30 cellular contexts compared by ENCODE assay signal in genomic region chr2:72494392-72494791, GRCh38.
"Had no signal": no experiment of that assay in that cellular context is flagged by ENCODE, and none has a peak within 500 bp of the region (broad histone marks: within the 10 kb centered on the region; RNA-seq: fewer than 3 reads in every experiment).

No MANE protein-coding gene starts in this region.

- H3K36me3 ChIP-seq: adrenal gland had no signal

- H3K27ac ChIP-seq: adrenal gland, cardiac muscle cell, SJCRH30, SK-N-MC had no signal

- H3K4me3 ChIP-seq: adrenal gland, cardiac muscle cell, K562, SJCRH30, SK-N-MC had no signal

- H3K4me3 Mint-ChIP-seq: activated CD4-positive, alpha-beta T cell treated with anti-CD3 and anti-CD28 coated beads for 36 hours; activated CD4-positive, alpha-beta T cell treated with anti-CD3 and anti-CD28 coated beads, Interleukin-2, amount 10 ng/mL, durations not matched to agents 7 days and 5 days; activated CD8-positive, alpha-beta T cell treated with anti-CD3 and anti-CD28 coated beads, Interleukin-2, amount 10 ng/mL, durations not matched to agents 7 days and 5 days; activated naive CD4-positive, alpha-beta T cell treated with anti-CD3 and anti-CD28 coated beads, Interleukin-2, amount 50 U/mL, for 24 hours; activated naive CD8-positive, alpha-beta T cell treated with anti-CD3 and anti-CD28 coated beads, Interleukin-2, amount 10 ng/mL, durations not matched to agents 7 days and 5 days; activated T-cell treated with anti-CD3 and anti-CD28 coated beads, Interleukin-2, amount 50 U/mL, for 24 hours; T-helper 1 cell treated with Interleukin-12 subunit alpha and Interleukin-12 subunit beta and Interleukin-4 antibody, amounts not matched to agents 30 μg/mL and 1 μg/mL, for 36 hours; T-helper 2 cell treated with Interferon-gamma antibody and Interleukin-4, amounts not matched to agents 5 μg/mL and 100 μg/mL, for 36 hours had no signal

- H3K27me3 ChIP-seq: adrenal gland, cardiac muscle cell, SJCRH30 had no signal

- H3K9me3 ChIP-seq: adrenal gland, SJCRH30 had no signal

- DNase-seq: activated CD4-positive, alpha-beta T cell treated with anti-CD3 and anti-CD28 coated beads for 36 hours; activated CD4-positive, alpha-beta T cell treated with anti-CD3 and anti-CD28 coated beads, Interleukin-2, amount 10 ng/mL, durations not matched to agents 7 days and 5 days; activated CD4-positive, alpha-beta T cell treated with anti-CD3 and anti-CD28 coated beads, Interleukin-2, amount 50 U/mL, for 48 hours; activated CD8-positive, alpha-beta T cell treated with anti-CD3 and anti-CD28 coated beads, Interleukin-2, amount 10 ng/mL, durations not matched to agents 7 days and 5 days; activated gamma-delta T cell; activated naive CD4-positive, alpha-beta T cell treated with Interleukin-2 at 50 U/mL for 16 hours; activated naive CD8-positive, alpha-beta T cell treated with anti-CD3 and anti-CD28 coated beads, Interleukin-2, amount 10 ng/mL, durations not matched to agents 7 days and 5 days; activated T-cell treated with anti-CD3 and anti-CD28 coated beads, Interleukin-2, amount 50 U/mL, for 24 hours; adrenal gland; anterior cingulate cortex; NCI-H1105; NCI-H1417 treated with DMSO at 0.1 percent for 48 hours; NCI-H187 treated with DMSO at 0.1 percent for 48 hours; NCI-H2081; NCI-H2171 treated with DMSO at 0.1 percent for 48 hours; NCI-H226; NCI-H446 treated with DMSO at 0.1 percent for 48 hours; NCI-H524; NCI-H69; SHP77; SJCRH30 had no signal

- H3K27ac Mint-ChIP-seq: activated CD4-positive, alpha-beta T cell treated with anti-CD3 and anti-CD28 coated beads for 36 hours; activated CD4-positive, alpha-beta T cell treated with anti-CD3 and anti-CD28 coated beads, Interleukin-2, amount 10 ng/mL, durations not matched to agents 7 days and 5 days; activated CD8-positive, alpha-beta T cell treated with anti-CD3 and anti-CD28 coated beads, Interleukin-2, amount 10 ng/mL, durations not matched to agents 7 days and 5 days; activated naive CD4-positive, alpha-beta T cell treated with anti-CD3 and anti-CD28 coated beads, Interleukin-2, amount 50 U/mL, for 24 hours; activated naive CD8-positive, alpha-beta T cell treated with anti-CD3 and anti-CD28 coated beads, Interleukin-2, amount 10 ng/mL, durations not matched to agents 7 days and 5 days; activated T-cell treated with anti-CD3 and anti-CD28 coated beads, Interleukin-2, amount 50 U/mL, for 24 hours; activated T-helper 2 cell treated with anti-CD3 and anti-CD28 coated beads, Interferon-gamma antibody, Interleukin-2, Interleukin-4, amounts not matched to agents 10 μg/mL and 5 μg/mL and 100 μg/mL, durations not matched to agents 14 hours and 24 hours and 36 hours; T-helper 1 cell treated with Interleukin-12 subunit alpha and Interleukin-12 subunit beta and Interleukin-4 antibody, amounts not matched to agents 30 μg/mL and 1 μg/mL, for 36 hours; T-helper 2 cell treated with Interferon-gamma antibody and Interleukin-4, amounts not matched to agents 5 μg/mL and 100 μg/mL, for 36 hours had no signal

- H3K27me3 Mint-ChIP-seq: activated CD4-positive, alpha-beta T cell treated with anti-CD3 and anti-CD28 coated beads for 36 hours; activated CD4-positive, alpha-beta T cell treated with anti-CD3 and anti-CD28 coated beads, Interleukin-2, amount 10 ng/mL, durations not matched to agents 7 days and 5 days; activated naive CD4-positive, alpha-beta T cell treated with anti-CD3 and anti-CD28 coated beads, Interleukin-2, amount 50 U/mL, for 24 hours; activated naive CD8-positive, alpha-beta T cell treated with anti-CD3 and anti-CD28 coated beads, Interleukin-2, amount 10 ng/mL, durations not matched to agents 7 days and 5 days; activated T-cell treated with anti-CD3 and anti-CD28 coated beads, Interleukin-2, amount 50 U/mL, for 24 hours had no signal

- H3K4me1 ChIP-seq: adrenal gland, SJCRH30 had no signal

- H3K4me1 Mint-ChIP-seq: activated CD4-positive, alpha-beta T cell treated with anti-CD3 and anti-CD28 coated beads for 36 hours; activated CD4-positive, alpha-beta T cell treated with anti-CD3 and anti-CD28 coated beads, Interleukin-2, amount 10 ng/mL, durations not matched to agents 7 days and 5 days; activated naive CD4-positive, alpha-beta T cell treated with anti-CD3 and anti-CD28 coated beads, Interleukin-2, amount 50 U/mL, for 24 hours; activated naive CD8-positive, alpha-beta T cell treated with anti-CD3 and anti-CD28 coated beads, Interleukin-2, amount 10 ng/mL, durations not matched to agents 7 days and 5 days had no signal

- H3K9me3 Mint-ChIP-seq: activated CD4-positive, alpha-beta T cell treated with anti-CD3 and anti-CD28 coated beads, Interleukin-2, amount 10 ng/mL, durations not matched to agents 7 days and 5 days; activated naive CD4-positive, alpha-beta T cell treated with anti-CD3 and anti-CD28 coated beads, Interleukin-2, amount 50 U/mL, for 24 hours; activated naive CD8-positive, alpha-beta T cell treated with anti-CD3 and anti-CD28 coated beads, Interleukin-2, amount 10 ng/mL, durations not matched to agents 7 days and 5 days; activated T-cell treated with anti-CD3 and anti-CD28 coated beads, Interleukin-2, amount 50 U/mL, for 24 hours; activated T-helper 2 cell treated with anti-CD3 and anti-CD28 coated beads, Interferon-gamma antibody, Interleukin-2, Interleukin-4, amounts not matched to agents 10 μg/mL and 5 μg/mL and 100 μg/mL, durations not matched to agents 14 hours and 24 hours and 36 hours; T-helper 1 cell treated with Interleukin-12 subunit alpha and Interleukin-12 subunit beta and Interleukin-4 antibody, amounts not matched to agents 30 μg/mL and 1 μg/mL, for 36 hours; T-helper 2 cell treated with Interferon-gamma antibody and Interleukin-4, amounts not matched to agents 5 μg/mL and 100 μg/mL, for 36 hours had no signal

- ATAC-seq: activated CD4-positive, alpha-beta T cell treated with anti-CD3 and anti-CD28 coated beads for 36 hours; activated CD4-positive, CD25-positive, alpha-beta regulatory T cell treated with anti-CD3 and anti-CD28 coated beads, Interleukin-2, amount 50 U/mL, for 24 hours; activated CD8-positive, alpha-beta T cell treated with anti-CD3 and anti-CD28 coated beads, Interleukin-2, amount 10 ng/mL, durations not matched to agents 7 days and 5 days; K562; Panc1 had no signal

- FAIRE-seq: K562 had no signal
